In the genomic region with DNA sequence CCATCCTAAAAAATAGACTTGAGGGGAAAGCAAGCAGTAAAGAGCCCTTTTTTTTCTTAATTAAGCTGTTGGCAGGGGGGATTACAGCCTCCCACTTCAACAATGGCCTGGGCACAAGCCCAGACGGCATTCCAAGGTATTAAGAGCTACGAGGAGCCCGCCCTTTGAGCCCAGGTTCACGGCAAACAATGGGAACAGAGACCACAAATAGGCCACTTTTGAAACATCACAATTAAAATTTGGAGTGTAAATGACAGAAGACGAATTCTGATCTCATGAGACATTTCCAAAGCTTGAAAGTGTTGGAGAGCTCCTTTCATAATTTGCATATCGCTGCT, we compare ENCODE assay signal across 10 cellular contexts. TPM values are rescaled to one million over a fixed set of nuclear protein-coding genes. Genes with fewer than 3 reads are reported as not detected.
DNase-seq lines count a peak whose midpoint lies in the region; ATAC-seq and TF ChIP-seq lines count a peak whose summit lies in the region.
"Had no signal": no experiment of that assay in that cellular context is flagged by ENCODE, and none has a peak within 500 bp of the region (broad histone marks: within the 10 kb centered on the region; RNA-seq: fewer than 3 reads in every experiment).

No MANE protein-coding gene starts in this region.

- peak overlapping the region; percentile 64 to 85 (median 79) for H3K4me3 Mint-ChIP-seq in CD4-positive, CD25-positive, alpha-beta regulatory T cell
- peak overlapping the region; percentile 90 for H3K4me3 Mint-ChIP-seq in activated T-helper 17 cell treated with anti-CD3 and anti-CD28 coated beads, Interleukin-2, amount 50 U/mL, for 72 hours
- peak overlapping the region; percentile 53 to 87 (median 78) for H3K4me3 Mint-ChIP-seq in naive B cell

- peak overlapping the region; percentile 87 to 90 (median 87) for H3K27ac Mint-ChIP-seq in CD4-positive, CD25-positive, alpha-beta regulatory T cell
- peak overlapping the region; percentile 49 for H3K27ac Mint-ChIP-seq in activated T-helper 17 cell treated with anti-CD3 and anti-CD28 coated beads, Interleukin-2, amount 50 U/mL, for 72 hours
- H3K27ac Mint-ChIP-seq in naive B cell, result peak overlapping the region; percentile 5 to 91 (median 68)

- peak overlapping the region; percentile 79 for H3K27ac ChIP-seq in CD4-positive, CD25-positive, alpha-beta regulatory T cell (ENCODE audit: insufficient read depth, low read length, poor library complexity, severe bottlenecking)
- H3K27ac ChIP-seq in HEK293 (ENCODE audit: extremely low read depth, low read depth, low read length), result no peak overlapping the region
- H3K27ac ChIP-seq: hepatocyte had no signal

- no peak for TF ChIP-seq CTCF in HEK293 (tag by site-specific recombination; IDR thresholded peaks at IDR 0.05)

- DNase-seq in CD4-positive, CD25-positive, alpha-beta regulatory T cell, result no peak
- DNase-seq in naive B cell (no peak), LoVo (ENCODE audit: low spot score) (no peak)
- DNase-seq in stimulated activated CD4-positive, alpha-beta T cell treated with anti-CD3 and anti-CD28 coated beads, Interleukin-12 subunit alpha, Interleukin-12 subunit beta, amount 100 ng/mL, for 4 hours, result no peak
- DNase-seq: activated CD4-positive, alpha-beta T cell treated with anti-CD3 and anti-CD28 coated beads, Interleukin-2, amount 50 U/mL, for 4 hours had no signal

- peaks cover 87% of the 10 kb centered on the region for H3K4me1 ChIP-seq in CD4-positive, CD25-positive, alpha-beta regulatory T cell (ENCODE audit: control insufficient read depth, insufficient read depth, low read length, poor library complexity, severe bottlenecking)
- H3K4me1 ChIP-seq in HEK293 (ENCODE audit: control insufficient read depth, insufficient read depth, low read length), result peaks cover 27% of the 10 kb centered on the region

- H3K9me3 ChIP-seq in CD4-positive, CD25-positive, alpha-beta regulatory T cell (ENCODE audit: control insufficient read depth in 2 of 2, low read length in 2 of 2), result no peaks in the 10 kb centered on the region
- H3K9me3 ChIP-seq in HEK293 (ENCODE audit: control insufficient read depth, insufficient read depth, low read depth, low read length), result no peaks in the 10 kb centered on the region

- H3K36me3 ChIP-seq in CD4-positive, CD25-positive, alpha-beta regulatory T cell (ENCODE audit: control insufficient read depth, insufficient read depth, low read length), result no peaks in the 10 kb centered on the region
- H3K36me3 ChIP-seq in HEK293 (ENCODE audit: control insufficient read depth in 2 of 2, insufficient read depth in 1 of 2, low read length in 2 of 2), result peaks cover 0 to 14% of the 10 kb centered on the region in 2 experiments; a peak in 1 of 3 replicates

- no peaks in the 10 kb centered on the region for H3K9me3 Mint-ChIP-seq in CD4-positive, CD25-positive, alpha-beta regulatory T cell
- H3K9me3 Mint-ChIP-seq in activated T-helper 17 cell treated with anti-CD3 and anti-CD28 coated beads, Interleukin-2, amount 50 U/mL, for 72 hours, result no peaks in the 10 kb centered on the region
- H3K9me3 Mint-ChIP-seq in naive B cell, result no peaks in the 10 kb centered on the region

- H3K36me3 Mint-ChIP-seq in CD4-positive, CD25-positive, alpha-beta regulatory T cell, result no peaks in the 10 kb centered on the region
- H3K36me3 Mint-ChIP-seq in activated T-helper 17 cell treated with anti-CD3 and anti-CD28 coated beads, Interleukin-2, amount 50 U/mL, for 72 hours (ENCODE audit: low read depth), result peaks cover 98% of the 10 kb centered on the region
- H3K36me3 Mint-ChIP-seq in naive B cell, result no peaks in the 10 kb centered on the region

- peak overlapping the region; percentile 81 for H3K4me3 ChIP-seq in CD4-positive, CD25-positive, alpha-beta regulatory T cell (ENCODE audit: low read depth, low read length)
- H3K4me3 ChIP-seq in HEK293 (ENCODE audit: low read depth, low read length), result no peak overlapping the region
- H3K4me3 ChIP-seq: hepatocyte had no signal

- CTCF ChIA-PET in HEK293 (lab: Yijun Ruan, JAX), result interaction anchor here (0.7 to 1.1 kb wide), 2 partner anchors 155 to 353 kb away, joined by 3 read pairs; no protein-coding TSS in a partner anchor

- no peaks in the 10 kb centered on the region for H3K27me3 Mint-ChIP-seq in CD4-positive, CD25-positive, alpha-beta regulatory T cell
- H3K27me3 Mint-ChIP-seq in activated T-helper 17 cell treated with anti-CD3 and anti-CD28 coated beads, Interleukin-2, amount 50 U/mL, for 72 hours, result no peaks in the 10 kb centered on the region
- no peaks in the 10 kb centered on the region for H3K27me3 Mint-ChIP-seq in naive B cell

- peaks cover 55 to 96% (median 83%) of the 10 kb centered on the region in 4 donors for H3K4me1 Mint-ChIP-seq in CD4-positive, CD25-positive, alpha-beta regulatory T cell
- H3K4me1 Mint-ChIP-seq in activated T-helper 17 cell treated with anti-CD3 and anti-CD28 coated beads, Interleukin-2, amount 50 U/mL, for 72 hours, result peaks cover 61% of the 10 kb centered on the region
- peaks cover 68 to 89% (median 76%) of the 10 kb centered on the region in 3 donors for H3K4me1 Mint-ChIP-seq in naive B cell

- no peak for ATAC-seq in CD4-positive, CD25-positive, alpha-beta regulatory T cell (ENCODE audit: low read depth in 2 of 2)
- ATAC-seq in activated T-helper 17 cell treated with anti-CD3 and anti-CD28 coated beads, Interleukin-2, amount 50 U/mL, for 72 hours (replicated peaks), result no peak
- no peak for ATAC-seq in naive B cell (ENCODE audit: low read depth in 2 of 2)
- ATAC-seq in GM21515 (IDR thresholded peaks at IDR 0.05; ENCODE audit: unreplicated experiment), result no peak
- no peak for ATAC-seq in HG02852 (IDR thresholded peaks at IDR 0.05; ENCODE audit: unreplicated experiment)

- H3K27me3 ChIP-seq in CD4-positive, CD25-positive, alpha-beta regulatory T cell (ENCODE audit: control insufficient read depth, insufficient read depth, low read length), result no peaks in the 10 kb centered on the region
- H3K27me3 ChIP-seq: hepatocyte had no signal

- POLR2A ChIA-PET in HEK293 (lab: Yijun Ruan, JAX), result no interaction called here

TF ChIP-seq in HEK293, 187 proteins besides CTCF, POLR2A, EP300 and RAD21:
- no peak for TF ChIP-seq GLI4 (tag by site-specific recombination; IDR thresholded peaks at IDR 0.05)
- TF ChIP-seq, protein P1, sequence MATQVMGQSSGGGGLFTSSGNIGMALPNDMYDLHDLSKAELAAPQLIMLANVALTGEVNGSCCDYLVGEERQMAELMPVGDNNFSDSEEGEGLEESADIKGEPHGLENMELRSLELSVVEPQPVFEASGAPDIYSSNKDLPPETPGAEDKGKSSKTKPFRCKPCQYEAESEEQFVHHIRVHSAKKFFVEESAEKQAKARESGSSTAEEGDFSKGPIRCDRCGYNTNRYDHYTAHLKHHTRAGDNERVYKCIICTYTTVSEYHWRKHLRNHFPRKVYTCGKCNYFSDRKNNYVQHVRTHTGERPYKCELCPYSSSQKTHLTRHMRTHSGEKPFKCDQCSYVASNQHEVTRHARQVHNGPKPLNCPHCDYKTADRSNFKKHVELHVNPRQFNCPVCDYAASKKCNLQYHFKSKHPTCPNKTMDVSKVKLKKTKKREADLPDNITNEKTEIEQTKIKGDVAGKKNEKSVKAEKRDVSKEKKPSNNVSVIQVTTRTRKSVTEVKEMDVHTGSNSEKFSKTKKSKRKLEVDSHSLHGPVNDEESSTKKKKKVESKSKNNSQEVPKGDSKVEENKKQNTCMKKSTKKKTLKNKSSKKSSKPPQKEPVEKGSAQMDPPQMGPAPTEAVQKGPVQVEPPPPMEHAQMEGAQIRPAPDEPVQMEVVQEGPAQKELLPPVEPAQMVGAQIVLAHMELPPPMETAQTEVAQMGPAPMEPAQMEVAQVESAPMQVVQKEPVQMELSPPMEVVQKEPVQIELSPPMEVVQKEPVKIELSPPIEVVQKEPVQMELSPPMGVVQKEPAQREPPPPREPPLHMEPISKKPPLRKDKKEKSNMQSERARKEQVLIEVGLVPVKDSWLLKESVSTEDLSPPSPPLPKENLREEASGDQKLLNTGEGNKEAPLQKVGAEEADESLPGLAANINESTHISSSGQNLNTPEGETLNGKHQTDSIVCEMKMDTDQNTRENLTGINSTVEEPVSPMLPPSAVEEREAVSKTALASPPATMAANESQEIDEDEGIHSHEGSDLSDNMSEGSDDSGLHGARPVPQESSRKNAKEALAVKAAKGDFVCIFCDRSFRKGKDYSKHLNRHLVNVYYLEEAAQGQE (tag by site-specific recombination; IDR thresholded peaks at IDR 0.05), result 0 out of 2 replicates have a peak, but pooled peaks have one; percentile 29

RNA-seq across cellular contexts. Expression of a gene that starts 8.9 kb away (rescaled TPM):
- total RNA-seq in CD4-positive, CD25-positive, alpha-beta regulatory T cell, result 24.8 TPM
- 1 to 10 TPM; 2.4 to 3.8 (median 2.6) TPM for polyA plus RNA-seq in CD4-positive, CD25-positive, alpha-beta regulatory T cell
- 100 to 1,000 TPM in 1 of 2 donors, 10 to 100 TPM in 1; 47.4 to 114 TPM for total RNA-seq in activated T-helper 17 cell treated with anti-CD3 and anti-CD28 coated beads, Interleukin-2, amount 50 U/mL, for 72 hours
- polyA plus RNA-seq in naive B cell (ENCODE audit: low read depth in 6 of 6), result 1 to 10 TPM; 2.0 to 3.7 (median 2.5) TPM

RNA-seq across cellular contexts. Expression of a gene that starts 34.3 kb away (rescaled TPM):
- total RNA-seq in CD4-positive, CD25-positive, alpha-beta regulatory T cell, result 32.3 TPM
- 10 to 100 TPM; 56.8 to 72.5 (median 60.0) TPM for polyA plus RNA-seq in CD4-positive, CD25-positive, alpha-beta regulatory T cell
- total RNA-seq in activated T-helper 17 cell treated with anti-CD3 and anti-CD28 coated beads, Interleukin-2, amount 50 U/mL, for 72 hours, result 10 to 100 TPM; 22.6 to 32.2 TPM
- polyA plus RNA-seq in naive B cell (ENCODE audit: low read depth in 6 of 6), result 10 to 100 TPM; 25.7 to 49.7 (median 40.0) TPM

RNA-seq across cellular contexts. Expression of a gene that starts 52.1 kb away (rescaled TPM):
- total RNA-seq in CD4-positive, CD25-positive, alpha-beta regulatory T cell, result 176 TPM
- polyA plus RNA-seq in CD4-positive, CD25-positive, alpha-beta regulatory T cell, result 10 to 100 TPM; 67.0 to 85.2 (median 68.4) TPM
- total RNA-seq in activated T-helper 17 cell treated with anti-CD3 and anti-CD28 coated beads, Interleukin-2, amount 50 U/mL, for 72 hours, result 100 to 1,000 TPM; 127 to 174 TPM
- polyA plus RNA-seq in naive B cell (ENCODE audit: low read depth in 6 of 6), result 10 to 100 TPM; 60.4 to 74.7 (median 66.6) TPM
